In genomic region chr3:189734061-189734460, GRCh38 we compare ENCODE assay signal across 38 cellular contexts.
"Had no signal": no experiment of that assay in that cellular context is flagged by ENCODE, and none has a peak within 500 bp of the region (broad histone marks: within the 10 kb centered on the region; RNA-seq: fewer than 3 reads in every experiment).

No MANE protein-coding gene starts in this region.

- H3K36me3 ChIP-seq: adrenal gland, ascending aorta, brain microvascular endothelial cell, breast epithelium, cardiac muscle cell had no signal

- H3K27me3 Mint-ChIP-seq: activated naive CD4-positive, alpha-beta T cell treated with anti-CD3 and anti-CD28 coated beads, Interleukin-2, amount 10 ng/mL, durations not matched to agents 7 days and 5 days; activated naive CD4-positive, alpha-beta T cell treated with anti-CD3 and anti-CD28 coated beads, Interleukin-2, amount 50 U/mL, for 24 hours; activated naive CD8-positive, alpha-beta T cell; activated naive CD8-positive, alpha-beta T cell treated with anti-CD3 and anti-CD28 coated beads for 36 hours; brain had no signal

- H3K4me3 ChIP-seq: adrenal gland, ascending aorta, body of pancreas, breast epithelium, cardiac muscle cell had no signal

- H3K4me3 Mint-ChIP-seq: activated naive CD4-positive, alpha-beta T cell treated with anti-CD3 and anti-CD28 coated beads for 36 hours; activated naive CD4-positive, alpha-beta T cell treated with anti-CD3 and anti-CD28 coated beads, Interleukin-2, amount 10 ng/mL, durations not matched to agents 7 days and 5 days; activated naive CD4-positive, alpha-beta T cell treated with anti-CD3 and anti-CD28 coated beads, Interleukin-2, amount 50 U/mL, for 24 hours; activated naive CD8-positive, alpha-beta T cell; activated naive CD8-positive, alpha-beta T cell treated with anti-CD3 and anti-CD28 coated beads for 36 hours; activated naive CD8-positive, alpha-beta T cell treated with anti-CD3 and anti-CD28 coated beads, Interleukin-2, amount 10 ng/mL, durations not matched to agents 7 days and 5 days; activated T-cell treated with anti-CD3 and anti-CD28 coated beads, Interleukin-2, amount 50 U/mL, for 24 hours; activated T-cell treated with anti-CD3 and anti-CD28 coated beads, Interleukin-2, amount 50 U/mL, for 4 hours; activated T-cell treated with anti-CD3 and anti-CD28 coated beads, Interleukin-2, amount 50 U/mL, for 72 hours; activated T-helper 1 cell treated with anti-CD3 and anti-CD28 coated beads, Interleukin-12 subunit alpha, Interleukin-12 subunit beta, Interleukin-2, Interleukin-4 antibody, amounts not matched to agents 30 ng/mL and 10 ng/mL and 1 ng/mL, durations not matched to agents 14 hours and 24 hours and 36 hours; activated T-helper 17 cell treated with anti-CD3 and anti-CD28 coated beads, Interleukin-2, amount 50 U/mL, for 72 hours; brain; central memory CD8-positive, alpha-beta T cell had no signal

- H3K4me1 Mint-ChIP-seq: activated naive CD4-positive, alpha-beta T cell treated with anti-CD3 and anti-CD28 coated beads, Interleukin-2, amount 10 ng/mL, durations not matched to agents 7 days and 5 days; activated naive CD4-positive, alpha-beta T cell treated with anti-CD3 and anti-CD28 coated beads, Interleukin-2, amount 50 U/mL, for 24 hours; activated naive CD8-positive, alpha-beta T cell treated with anti-CD3 and anti-CD28 coated beads for 36 hours; activated naive CD8-positive, alpha-beta T cell treated with anti-CD3 and anti-CD28 coated beads, Interleukin-2, amount 10 ng/mL, durations not matched to agents 7 days and 5 days; activated T-helper 17 cell treated with anti-CD3 and anti-CD28 coated beads, Interleukin-2, amount 50 U/mL, for 72 hours; brain; central memory CD8-positive, alpha-beta T cell had no signal

- H3K36me3 Mint-ChIP-seq: activated naive CD4-positive, alpha-beta T cell treated with anti-CD3 and anti-CD28 coated beads, Interleukin-2, amount 10 ng/mL, durations not matched to agents 7 days and 5 days; activated naive CD4-positive, alpha-beta T cell treated with anti-CD3 and anti-CD28 coated beads, Interleukin-2, amount 50 U/mL, for 24 hours; activated naive CD8-positive, alpha-beta T cell treated with anti-CD3 and anti-CD28 coated beads for 36 hours; activated naive CD8-positive, alpha-beta T cell treated with anti-CD3 and anti-CD28 coated beads, Interleukin-2, amount 10 ng/mL, durations not matched to agents 7 days and 5 days; brain had no signal

- H3K27ac Mint-ChIP-seq: activated naive CD4-positive, alpha-beta T cell treated with anti-CD3 and anti-CD28 coated beads for 36 hours; activated naive CD4-positive, alpha-beta T cell treated with anti-CD3 and anti-CD28 coated beads, Interleukin-2, amount 10 ng/mL, durations not matched to agents 7 days and 5 days; activated naive CD4-positive, alpha-beta T cell treated with anti-CD3 and anti-CD28 coated beads, Interleukin-2, amount 50 U/mL, for 24 hours; activated naive CD4-positive, alpha-beta T cell treated with anti-CD3 and anti-CD28 coated beads, Interleukin-2, amount 50 U/mL, for 72 hours; activated naive CD8-positive, alpha-beta T cell; activated naive CD8-positive, alpha-beta T cell treated with anti-CD3 and anti-CD28 coated beads for 36 hours; activated naive CD8-positive, alpha-beta T cell treated with anti-CD3 and anti-CD28 coated beads, Interleukin-2, amount 10 ng/mL, durations not matched to agents 7 days and 5 days; activated T-cell treated with anti-CD3 and anti-CD28 coated beads, Interleukin-2, amount 50 U/mL, for 24 hours; activated T-cell treated with anti-CD3 and anti-CD28 coated beads, Interleukin-2, amount 50 U/mL, for 72 hours; activated T-helper 1 cell treated with anti-CD3 and anti-CD28 coated beads, Interleukin-12 subunit alpha, Interleukin-12 subunit beta, Interleukin-2, Interleukin-4 antibody, amounts not matched to agents 30 ng/mL and 10 ng/mL and 1 ng/mL, durations not matched to agents 14 hours and 24 hours and 36 hours; activated T-helper 17 cell treated with anti-CD3 and anti-CD28 coated beads, Interleukin-2, amount 50 U/mL, for 72 hours; activated T-helper 2 cell treated with anti-CD3 and anti-CD28 coated beads, Interferon-gamma antibody, Interleukin-2, Interleukin-4, amounts not matched to agents 10 μg/mL and 5 μg/mL and 100 μg/mL, durations not matched to agents 14 hours and 24 hours and 36 hours; brain had no signal

- ATAC-seq: activated naive CD4-positive, alpha-beta T cell treated with anti-CD3 and anti-CD28 coated beads, Interleukin-2, amount 50 U/mL, for 72 hours; activated T-cell treated with anti-CD3 and anti-CD28 coated beads, Interleukin-2, amount 50 U/mL, for 4 hours; activated T-cell treated with anti-CD3 and anti-CD28 coated beads, Interleukin-2, amount 50 U/mL, for 72 hours; activated T-helper 17 cell treated with anti-CD3 and anti-CD28 coated beads, Interleukin-2, amount 50 U/mL, for 72 hours; body of pancreas had no signal

- H3K27ac ChIP-seq: adrenal gland, ascending aorta, body of pancreas, brain microvascular endothelial cell, breast epithelium, cardiac muscle cell had no signal

- DNase-seq: activated effector memory CD4-positive, alpha-beta T cell treated with anti-CD3 and anti-CD28 coated beads, Interleukin-2, amount 50 U/mL, for 16 hours; activated effector memory CD4-positive, alpha-beta T cell treated with Interleukin-2 at 50 U/mL for 16 hours; activated gamma-delta T cell; activated gamma-delta T cell treated with Interleukin-2 at 50 U/mL for 16 hours; activated naive CD4-positive, alpha-beta T cell; activated naive CD4-positive, alpha-beta T cell treated with anti-CD3 and anti-CD28 coated beads for 36 hours; activated naive CD4-positive, alpha-beta T cell treated with anti-CD3 and anti-CD28 coated beads, Interleukin-2, amount 10 ng/mL, durations not matched to agents 7 days and 5 days; activated naive CD4-positive, alpha-beta T cell treated with anti-CD3 and anti-CD28 coated beads, Interleukin-2, amount 50 U/mL, for 16 hours; activated naive CD4-positive, alpha-beta T cell treated with Interleukin-2 at 50 U/mL for 16 hours; activated naive CD8-positive, alpha-beta T cell treated with anti-CD3 and anti-CD28 coated beads for 36 hours; activated naive CD8-positive, alpha-beta T cell treated with anti-CD3 and anti-CD28 coated beads, Interleukin-2, amount 10 ng/mL, durations not matched to agents 7 days and 5 days; activated T-cell treated with anti-CD3 and anti-CD28 coated beads for 4 hours; activated T-cell treated with anti-CD3 and anti-CD28 coated beads, Interleukin-2, amount 50 U/mL, for 1 hour; activated T-cell treated with anti-CD3 and anti-CD28 coated beads, Interleukin-2, amount 50 U/mL, for 24 hours; activated T-cell treated with anti-CD3 and anti-CD28 coated beads, Interleukin-2, amount 50 U/mL, for 4 hours; activated T-cell treated with anti-CD3 and anti-CD28 coated beads, Interleukin-2, amount 50 U/mL, for 48 hours; activated T-cell treated with anti-CD3 and anti-CD28 coated beads, Interleukin-2, amount 50 U/mL, for 72 hours; adrenal gland; amniotic stem cell; amygdala; anterior cingulate cortex; aorta; body of pancreas; brain microvascular endothelial cell; caudate nucleus; central memory CD4-positive, alpha-beta T cell; cerebellar nuclear complex had no signal

- H3K9me3 ChIP-seq: adrenal gland, ascending aorta, body of pancreas, breast epithelium had no signal

- H3K4me1 ChIP-seq: adrenal gland, ascending aorta, body of pancreas, breast epithelium had no signal

- H3K9me3 Mint-ChIP-seq: activated naive CD4-positive, alpha-beta T cell treated with anti-CD3 and anti-CD28 coated beads for 36 hours; activated naive CD4-positive, alpha-beta T cell treated with anti-CD3 and anti-CD28 coated beads, Interleukin-2, amount 10 ng/mL, durations not matched to agents 7 days and 5 days; activated naive CD4-positive, alpha-beta T cell treated with anti-CD3 and anti-CD28 coated beads, Interleukin-2, amount 50 U/mL, for 24 hours; activated T-cell treated with anti-CD3 and anti-CD28 coated beads, Interleukin-2, amount 50 U/mL, for 24 hours; activated T-cell treated with anti-CD3 and anti-CD28 coated beads, Interleukin-2, amount 50 U/mL, for 4 hours; activated T-helper 1 cell treated with anti-CD3 and anti-CD28 coated beads, Interleukin-12 subunit alpha, Interleukin-12 subunit beta, Interleukin-2, Interleukin-4 antibody, amounts not matched to agents 30 ng/mL and 10 ng/mL and 1 ng/mL, durations not matched to agents 14 hours and 24 hours and 36 hours had no signal

- H3K27me3 ChIP-seq: adrenal gland, ascending aorta, body of pancreas, brain microvascular endothelial cell, breast epithelium, cardiac muscle cell had no signal
